ENCODE assay signal across 21 cellular contexts in genomic region chr7:2943851-2944601, GRCh38.
DNase-seq lines count a peak whose midpoint lies in the region; ATAC-seq and TF ChIP-seq lines count a peak whose summit lies in the region.
"Had no signal": no experiment of that assay in that cellular context is flagged by ENCODE, and none has a peak within 500 bp of the region (broad histone marks: within the 10 kb centered on the region; RNA-seq: fewer than 3 reads in every experiment).

No MANE protein-coding gene starts in this region.

- H3K27ac ChIP-seq in WERI-Rb-1, result no peak overlapping the region
- H3K27ac ChIP-seq: C4-2B, colonic mucosa had no signal

- no peaks in the 10 kb centered on the region for H3K36me3 ChIP-seq in WERI-Rb-1
- H3K36me3 ChIP-seq: colonic mucosa had no signal

- H3K4me1 Mint-ChIP-seq in T-helper 17 cell, result peaks cover 11% of the 10 kb centered on the region
- H3K4me1 Mint-ChIP-seq in stimulated activated effector memory CD8-positive, alpha-beta T cell treated with anti-CD3 and anti-CD28 coated beads, Interleukin-12 subunit alpha, Interleukin-12 subunit beta, amount 100 ng/mL, for 72 hours, result peaks cover 52% of the 10 kb centered on the region

- no peaks in the 10 kb centered on the region for H3K27me3 ChIP-seq in WERI-Rb-1 (ENCODE audit: insufficient read depth, low read depth, severe bottlenecking)
- H3K27me3 ChIP-seq: colonic mucosa had no signal

- peaks cover 23% of the 10 kb centered on the region for H3K36me3 Mint-ChIP-seq in T-helper 17 cell (ENCODE audit: low read depth)
- peaks cover 90% of the 10 kb centered on the region for H3K36me3 Mint-ChIP-seq in stimulated activated effector memory CD8-positive, alpha-beta T cell treated with anti-CD3 and anti-CD28 coated beads, Interleukin-12 subunit alpha, Interleukin-12 subunit beta, amount 100 ng/mL, for 72 hours
- H3K36me3 Mint-ChIP-seq: brain had no signal

- no peaks in the 10 kb centered on the region for H3K9me3 Mint-ChIP-seq in stimulated activated effector memory CD8-positive, alpha-beta T cell treated with anti-CD3 and anti-CD28 coated beads, Interleukin-12 subunit alpha, Interleukin-12 subunit beta, amount 100 ng/mL, for 72 hours

- peak overlapping the region; percentile 75 for H3K27ac Mint-ChIP-seq in T-helper 17 cell
- peak overlapping the region; percentile 86 for H3K27ac Mint-ChIP-seq in stimulated activated effector memory CD8-positive, alpha-beta T cell treated with anti-CD3 and anti-CD28 coated beads, Interleukin-12 subunit alpha, Interleukin-12 subunit beta, amount 100 ng/mL, for 72 hours
- H3K27ac Mint-ChIP-seq: brain, nephron had no signal

- ATAC-seq in T-helper 17 cell, result no peak
- no peak for ATAC-seq in stimulated activated effector memory CD8-positive, alpha-beta T cell treated with anti-CD3 and anti-CD28 coated beads, Interleukin-12 subunit alpha, Interleukin-12 subunit beta, amount 100 ng/mL, for 72 hours
- ATAC-seq in GM19455 (IDR thresholded peaks at IDR 0.05; ENCODE audit: unreplicated experiment), result no peak
- no peak for ATAC-seq in GM21526 (IDR thresholded peaks at IDR 0.05; ENCODE audit: low FRiP score, unreplicated experiment)
- ATAC-seq: left cardiac atrium had no signal

- no peaks in the 10 kb centered on the region for H3K9me3 ChIP-seq in T-helper 17 cell (ENCODE audit: control insufficient read depth, low read length, poor library complexity, severe bottlenecking)
- no peaks in the 10 kb centered on the region for H3K9me3 ChIP-seq in WERI-Rb-1 (ENCODE audit: severe bottlenecking)
- H3K9me3 ChIP-seq: colonic mucosa had no signal

- no peak overlapping the region for H3K4me3 ChIP-seq in WERI-Rb-1 (ENCODE audit: low read depth, low read length)
- H3K4me3 ChIP-seq: colonic mucosa had no signal

- no peak overlapping the region for H3K4me3 Mint-ChIP-seq in T-helper 17 cell
- H3K4me3 Mint-ChIP-seq in stimulated activated effector memory CD8-positive, alpha-beta T cell treated with anti-CD3 and anti-CD28 coated beads, Interleukin-12 subunit alpha, Interleukin-12 subunit beta, amount 100 ng/mL, for 72 hours, result no peak overlapping the region
- H3K4me3 Mint-ChIP-seq: brain, nephron had no signal

- no peak for TF ChIP-seq CTCF in WERI-Rb-1 (IDR thresholded peaks at IDR 0.05; ENCODE audit: low read depth, low read length)

- no peaks in the 10 kb centered on the region for H3K27me3 Mint-ChIP-seq in T-helper 17 cell

- peak; percentile 57 for DNase-seq in activated effector memory CD4-positive, alpha-beta T cell treated with anti-CD3 and anti-CD28 coated beads, Interleukin-2, amount 50 U/mL, for 16 hours
- DNase-seq in activated effector memory CD4-positive, alpha-beta T cell treated with Interleukin-2 at 50 U/mL for 16 hours, result no peak
- DNase-seq in T-helper 17 cell (no peak), islet precursor cell (peak; percentile 38), WERI-Rb-1 (no peak)
- no peak for DNase-seq in stimulated activated effector memory CD8-positive, alpha-beta T cell treated with anti-CD3 and anti-CD28 coated beads, Interleukin-12 subunit alpha, Interleukin-12 subunit beta, amount 100 ng/mL, for 72 hours (ENCODE audit: low spot score in 2 of 2)
- DNase-seq: ACHN; colonic mucosa; glutamatergic neuron; left cardiac atrium; midbrain; NCI-H1092 treated with DMSO at 0.1 percent for 48 hours; NCI-H2029; NCI-H226; NCI-H748 treated with DMSO at 0.1 percent for 48 hours; stimulated activated CD8-positive, alpha-beta memory T cell treated with anti-CD3 and anti-CD28 coated beads, Interleukin-4, amount 100 ng/mL, for 48 hours had no signal

Comparison
In these comparisons a context has a peak if more than half of its experiments do, and no peak if none do; other contexts are left out.
1. DNase-seq: peak in activated effector memory CD4-positive, alpha-beta T cell treated with anti-CD3 and anti-CD28 coated beads, Interleukin-2, amount 50 U/mL, for 16 hours (single experiment) and islet precursor cell (single experiment); none in activated effector memory CD4-positive, alpha-beta T cell treated with Interleukin-2 at 50 U/mL for 16 hours (single experiment), T-helper 17 cell (0 of 3), stimulated activated effector memory CD8-positive, alpha-beta T cell treated with anti-CD3 and anti-CD28 coated beads, Interleukin-12 subunit alpha, Interleukin-12 subunit beta, amount 100 ng/mL, for 72 hours (0 of 2) and WERI-Rb-1 (single experiment).